2 cellular contexts compared by ENCODE assay signal in genomic region chr7:74023786-74024185, GRCh38.
TF ChIP-seq lines count a peak whose summit lies in the region.

No MANE protein-coding gene starts in this region.

TF ChIP-seq in SK-N-SH, 30 proteins besides CTCF, POLR2A, EP300 and RAD21:
- TF ChIP-seq TAF1 (IDR thresholded peaks at IDR 0.05; ENCODE audit: borderline replicate concordance, low read depth, low read length) (no peak), USF1 (IDR thresholded peaks at IDR 0.05; ENCODE audit: borderline replicate concordance, low read depth) (no peak), FOXM1 (IDR thresholded peaks at IDR 0.05; ENCODE audit: low read depth) (no peak), RXRA (IDR thresholded peaks at IDR 0.05; ENCODE audit: borderline replicate concordance, low read depth) (no peak), GABPA (IDR thresholded peaks at IDR 0.05; ENCODE audit: low read depth) (no peak), POLR2AphosphoS5 (IDR thresholded peaks at IDR 0.05; ENCODE audit: low read depth, low read length) (no peak), ELF1 (IDR thresholded peaks at IDR 0.05) (no peak)

TF ChIP-seq in SK-N-SH treated with all-trans-retinoic acid at 6 μM for 48 hours, 23 proteins besides CTCF, POLR2A, EP300 and RAD21:
- no peak for TF ChIP-seq CSDC2 (CRISPR knock-in tag; IDR thresholded peaks at IDR 0.05)
- TF ChIP-seq TSHZ2 (CRISPR knock-in tag; IDR thresholded peaks at IDR 0.05), result no peak
- no peak for TF ChIP-seq ESRRG (CRISPR knock-in tag; IDR thresholded peaks at IDR 0.05)
- no peak for TF ChIP-seq ZNF565 (CRISPR knock-in tag; conservative IDR thresholded peaks at IDR 0.05; ENCODE audit: low read depth)
- no peak for TF ChIP-seq ISL1 (CRISPR knock-in tag; IDR thresholded peaks at IDR 0.05)
- no peak for TF ChIP-seq PPARA (CRISPR knock-in tag; IDR thresholded peaks at IDR 0.05; ENCODE audit: borderline replicate concordance)
- no peak for TF ChIP-seq SNAI2 (CRISPR knock-in tag; IDR thresholded peaks at IDR 0.05)
- no peak for TF ChIP-seq RARB (CRISPR knock-in tag; IDR thresholded peaks at IDR 0.05)
- no peak for TF ChIP-seq BACH2 (CRISPR knock-in tag; IDR thresholded peaks at IDR 0.05; ENCODE audit: borderline replicate concordance)
- TF ChIP-seq ZNF70 (CRISPR knock-in tag; IDR thresholded peaks at IDR 0.05), result no peak
- TF ChIP-seq ZFP30 (CRISPR knock-in tag; IDR thresholded peaks at IDR 0.05), result no peak
- no peak for TF ChIP-seq CREB5 (CRISPR knock-in tag; IDR thresholded peaks at IDR 0.05; ENCODE audit: low read depth)
- no peak for TF ChIP-seq GLIS3 (CRISPR knock-in tag; IDR thresholded peaks at IDR 0.05)
- TF ChIP-seq ZC3H10 (CRISPR knock-in tag; IDR thresholded peaks at IDR 0.05), result no peak
- no peak for TF ChIP-seq TOX (CRISPR knock-in tag; IDR thresholded peaks at IDR 0.05; ENCODE audit: borderline replicate concordance)
- TF ChIP-seq ZFP3 (CRISPR knock-in tag; IDR thresholded peaks at IDR 0.05), result no peak
- no peak for TF ChIP-seq PATZ1 (CRISPR knock-in tag; IDR thresholded peaks at IDR 0.05; ENCODE audit: borderline replicate concordance)
- TF ChIP-seq ARNTL (CRISPR knock-in tag; IDR thresholded peaks at IDR 0.05; ENCODE audit: borderline replicate concordance, low read depth), result no peak
